ENCODE assay signal across 8 cellular contexts in genomic region chr17:8060274-8060673, GRCh38. TPM values are rescaled to one million over a fixed set of nuclear protein-coding genes. Genes with fewer than 3 reads are reported as not detected.
DNase-seq lines count a peak whose midpoint lies in the region; ATAC-seq and TF ChIP-seq lines count a peak whose summit lies in the region.

No MANE protein-coding gene starts in this region.

- H3K4me1 Mint-ChIP-seq in naive thymus-derived CD4-positive, alpha-beta T cell = peaks cover 0 to 20% (median 6%) of the 10 kb centered on the region in 7 donors

- ATAC-seq in esophagus mucosa (peak; percentile 45), HG03342 (IDR thresholded peaks at IDR 0.05; ENCODE audit: unreplicated experiment) (no peak)
- peak; percentile 47 for ATAC-seq in naive thymus-derived CD4-positive, alpha-beta T cell

- H2AFZ ChIP-seq in GM23248 = no peak overlapping the region

- WGBS in GM23248 (ENCODE audit: low coverage in 1 of 2, low lambda C conversion rate in 2 of 2, missing lambda C conversion rate in 2 of 2), 2 experiments = 2 to 3% methylated on average over 10 of the region's 10 CpGs
- 3 to 5% methylated on average over 7 to 10 of the region's 10 CpGs for WGBS in transverse colon (ENCODE audit: low coverage in 1 of 2), 2 donors

- H3K9me2 ChIP-seq in GM23248 (ENCODE audit: insufficient read depth) = no peaks in the 10 kb centered on the region

- H3K27ac ChIP-seq in GM23248 = no peak overlapping the region
- no peak overlapping the region for H3K27ac ChIP-seq in naive thymus-derived CD4-positive, alpha-beta T cell (ENCODE audit: low read depth, low read length)
- H3K27ac ChIP-seq in transverse colon = no peak overlapping the region

- H3K4me2 ChIP-seq in GM23248 (ENCODE audit: unreplicated experiment) = no peak overlapping the region

- POLR2A ChIA-PET in BJ (lab: Charles Lee) = no interaction called here
- POLR2A ChIA-PET in naive thymus-derived CD4-positive, alpha-beta T cell (lab: Charles Lee) = interaction anchor here (0.8 to 1.0 kb wide), 4 partner anchors 19 to 60 kb away, joined by 3 to 4 read pairs (median 4); no protein-coding TSS in a partner anchor

- H3K4me1 ChIP-seq in GM23248 (ENCODE audit: insufficient read depth) = 0 out of 2 replicates have a peak, but pooled peaks cover 5% of the 10 kb centered on the region
- no peaks in the 10 kb centered on the region for H3K4me1 ChIP-seq in naive thymus-derived CD4-positive, alpha-beta T cell (ENCODE audit: control insufficient read depth in 2 of 2, insufficient read depth in 2 of 2, low read length in 2 of 2)
- H3K4me1 ChIP-seq in transverse colon = peaks cover 0 to 28% (median 8%) of the 10 kb centered on the region in 4 donors

- TF ChIP-seq EP300 in transverse colon (IDR thresholded peaks at IDR 0.05; ENCODE audit: low read depth) = no peak

- H3K9ac ChIP-seq in GM23248 = no peak overlapping the region

- TF ChIP-seq CTCF in BJ (IDR thresholded peaks at IDR 0.05; ENCODE audit: insufficient read depth, low read depth, low read length) (peak; percentile 70), transverse colon (IDR thresholded peaks at IDR 0.05) (peak; percentile 73 to 91 (median 82))

- peaks cover 42 to 81% (median 54%) of the 10 kb centered on the region in 5 donors for H3K27me3 Mint-ChIP-seq in naive thymus-derived CD4-positive, alpha-beta T cell

- no peaks in the 10 kb centered on the region for H3F3A ChIP-seq in GM23248 (ENCODE audit: insufficient read depth)

- no peaks in the 10 kb centered on the region for H4K20me1 ChIP-seq in GM23248 (ENCODE audit: insufficient read depth)

- peak overlapping the region in 1 of 9 donors; percentile 25 for H3K27ac Mint-ChIP-seq in naive thymus-derived CD4-positive, alpha-beta T cell

- in situ Hi-C loops in GM23248 (cut with MboI) = no loop called here
- in situ Hi-C loops in transverse colon (cut with MboI; ENCODE audit: low pct_ligation_motif_present in 1 of 4, low pct_unique_long_range_greater_than_20kb in 1 of 4, low sequenced_read_pairs in 3 of 4) = loop anchor here in 1 of 4 donors (10.0 kb wide), 1 partner anchor 55 kb away; the partner anchor contains the start of gene ALOXE3

- intact Hi-C loops in naive thymus-derived CD4-positive, alpha-beta T cell (cut with micrococcal nuclease) = loop anchor here (1.0 to 10.0 kb wide), 9 partner anchors 13 to 1465 kb away; partner anchors contain the start of genes ALOXE3 (in 1 of the 2) and RPL26 (in 1 of the 2)
- intact Hi-C loops in transverse colon (cut with DNase I; ENCODE audit: low total_unique reads) = no loop called here

- H3K4me3 ChIP-seq in BJ (ENCODE audit: low read depth, low read length) (no peak overlapping the region), GM23248 (no peak overlapping the region), transverse colon (no peak overlapping the region)
- H3K4me3 ChIP-seq in naive thymus-derived CD4-positive, alpha-beta T cell (ENCODE audit: low read length) = no peak overlapping the region

- CTCF ChIA-PET in BJ (lab: Yijun Ruan, JAX) = interaction anchor here (0.5 to 4.7 kb wide), 46 partner anchors 8 to 1019 kb away, joined by 3 to 72 read pairs (median 4); partner anchors contain the start of genes ALOXE3, RNF227, SLC25A35 and WRAP53
- CTCF ChIA-PET in naive thymus-derived CD4-positive, alpha-beta T cell (lab: Charles Lee) = interaction anchor here (0.7 to 10.9 kb wide), 19 partner anchors 14 to 938 kb away, joined by 3 to 122 read pairs (median 4); partner anchors contain the start of gene NAA38

- H3K36me3 ChIP-seq in BJ (ENCODE audit: control insufficient read depth, insufficient read depth, low read length) (no peaks in the 10 kb centered on the region), GM23248 (ENCODE audit: low read depth) (no peaks in the 10 kb centered on the region), transverse colon (no peaks in the 10 kb centered on the region)
- H3K36me3 ChIP-seq in naive thymus-derived CD4-positive, alpha-beta T cell (ENCODE audit: control insufficient read depth in 2 of 3, insufficient read depth in 3 of 3, low read length in 3 of 3) = no peaks in the 10 kb centered on the region

- peak; percentile 8 for DNase-seq in BJ (ENCODE audit: low read depth)
- peak; percentile 84 for DNase-seq in GM23248
- peak; percentile 89 for DNase-seq in NCI-H748 treated with DMSO at 0.1 percent for 48 hours (lab: John Stamatoyannopoulos, UW)
- DNase-seq in activated CD8-positive, alpha-beta memory T cell treated with anti-CD3 and anti-CD28 coated beads, Interleukin-2, amount 50 U/mL, for 4 hours = peak; percentile 54
- DNase-seq in naive thymus-derived CD4-positive, alpha-beta T cell = peak in 8 of 9 donors; percentile 47 to 78 (median 64)
- DNase-seq in transverse colon = peak; percentile 66

- H3K4me3 Mint-ChIP-seq in naive thymus-derived CD4-positive, alpha-beta T cell = no peak overlapping the region

- H3K27me3 ChIP-seq in BJ (ENCODE audit: control insufficient read depth, insufficient read depth, low read length) = peaks cover 40% of the 10 kb centered on the region
- peaks cover 64% of the 10 kb centered on the region for H3K27me3 ChIP-seq in GM23248 (replicated peaks; ENCODE audit: insufficient read depth)
- H3K27me3 ChIP-seq in naive thymus-derived CD4-positive, alpha-beta T cell (ENCODE audit: control insufficient read depth in 2 of 2, insufficient read depth in 2 of 2, low read length in 2 of 2) = peaks cover 3 to 10% of the 10 kb centered on the region in 2 donors
- H3K27me3 ChIP-seq in transverse colon = peaks cover 82% of the 10 kb centered on the region

- H3K9me3 ChIP-seq in GM23248 (ENCODE audit: low read depth) = no peaks in the 10 kb centered on the region
- no peaks in the 10 kb centered on the region for H3K9me3 ChIP-seq in naive thymus-derived CD4-positive, alpha-beta T cell (ENCODE audit: control insufficient read depth in 2 of 3, low read length in 3 of 3)
- no peaks in the 10 kb centered on the region for H3K9me3 ChIP-seq in transverse colon

- H3K36me3 Mint-ChIP-seq in naive thymus-derived CD4-positive, alpha-beta T cell = no peaks in the 10 kb centered on the region

- no peak for TF ChIP-seq POLR2A in transverse colon (IDR thresholded peaks at IDR 0.05)

- H3K9me3 Mint-ChIP-seq in naive thymus-derived CD4-positive, alpha-beta T cell = no peaks in the 10 kb centered on the region

- no peaks in the 10 kb centered on the region for H3K79me2 ChIP-seq in GM23248 (ENCODE audit: insufficient read depth)

RNA-seq across cellular contexts. Expression of gene ALOX15B, which starts 21.4 kb away (rescaled TPM):
- polyA plus RNA-seq in BJ (2011; rRNA removed) (not detected in 2 replicates), GM23248 (2016; fragmentation: Nextera tagmentation; extraction: Ambion mirVana) (not detected in 2 replicates)
- not detected in 2 replicates for polyA minus RNA-seq in BJ (2011; rRNA and poly(A)+ RNA removed)
- not detected in 2 replicates for total RNA-seq in GM23248 (2014; rRNA removed; shearing (Covaris generic))
- total RNA-seq in esophagus mucosa (121 TPM), transverse colon (10 to 100 TPM in 1 of 4 donors, 1 to 10 TPM in 3; 3.3 to 44.4 (median 5.4) TPM)
- under 1 TPM in 1 of 5 experiments, not detected in 4; 0.61 TPM for total RNA-seq in naive thymus-derived CD4-positive, alpha-beta T cell
- not detected for polyA plus RNA-seq in naive thymus-derived CD4-positive, alpha-beta T cell

RNA-seq across cellular contexts. Expression of gene ALOX12B, which starts 27.2 kb away (rescaled TPM):
- polyA plus RNA-seq in BJ (2011; rRNA removed) (not detected in 2 replicates), GM23248 (2016; fragmentation: Nextera tagmentation; extraction: Ambion mirVana) (not detected in 2 replicates)
- polyA minus RNA-seq in BJ (2011; rRNA and poly(A)+ RNA removed) = not detected in 2 replicates
- total RNA-seq in GM23248 (2014; rRNA removed; shearing (Covaris generic)) = not detected in 2 replicates
- total RNA-seq in esophagus mucosa (15.0 TPM), transverse colon (not detected)
- total RNA-seq in naive thymus-derived CD4-positive, alpha-beta T cell = 1 to 10 TPM in 2 of 5 experiments, under 1 TPM in 3; 0.44 to 1.1 (median 0.94) TPM
- polyA plus RNA-seq in naive thymus-derived CD4-positive, alpha-beta T cell = 1 to 10 TPM in 1 of 2 donors, under 1 TPM in 1; 0.78 to 1.0 TPM

RNA-seq across cellular contexts. Expression of gene GUCY2D, which starts 57.9 kb away (rescaled TPM):
- polyA plus RNA-seq in BJ (2011; rRNA removed) (0.01 TPM in 1 of 2 replicates, not detected in the other), GM23248 (2016; fragmentation: Nextera tagmentation; extraction: Ambion mirVana) (0.05 TPM in 1 of 2 replicates, not detected in the other)
- polyA minus RNA-seq in BJ (2011; rRNA and poly(A)+ RNA removed) = not detected in 2 replicates
- total RNA-seq in GM23248 (2014; rRNA removed; shearing (Covaris generic)) = 0.22 and 0.89 TPM in 2 replicates
- total RNA-seq in esophagus mucosa (3.5 TPM), transverse colon (under 1 TPM in 1 of 4 donors, not detected in 3; 0.14 TPM)
- total RNA-seq in naive thymus-derived CD4-positive, alpha-beta T cell = under 1 TPM in 3 of 5 experiments, not detected in 2; 0.07 to 0.32 (median 0.20) TPM
- polyA plus RNA-seq in naive thymus-derived CD4-positive, alpha-beta T cell = under 1 TPM in 1 of 2 donors, not detected in 1; 0.98 TPM

RNA-seq across cellular contexts. Expression of gene ALOXE3, which starts 58.0 kb away (rescaled TPM):
- polyA plus RNA-seq in BJ (2011; rRNA removed) (0.04 and 0.10 TPM in 2 replicates), GM23248 (2016; fragmentation: Nextera tagmentation; extraction: Ambion mirVana) (0.11 and 0.19 TPM in 2 replicates)
- 0.05 TPM in 1 of 2 replicates, not detected in the other for polyA minus RNA-seq in BJ (2011; rRNA and poly(A)+ RNA removed)
- total RNA-seq in GM23248 (2014; rRNA removed; shearing (Covaris generic)) = under 0.01 TPM in 1 of 2 replicates, not detected in the other
- total RNA-seq in esophagus mucosa (4.0 TPM), transverse colon (under 1 TPM in 1 of 4 donors, not detected in 3; 0.79 TPM)
- 1 to 10 TPM in 1 of 5 experiments, under 1 TPM in 3, not detected in 1; 0.22 to 1.6 (median 0.75) TPM for total RNA-seq in naive thymus-derived CD4-positive, alpha-beta T cell
- 1 to 10 TPM in 1 of 2 donors, under 1 TPM in 1; 0.11 to 1.6 TPM for polyA plus RNA-seq in naive thymus-derived CD4-positive, alpha-beta T cell

Comparison
In these comparisons a context has a peak if more than half of its experiments do, and no peak if none do; other contexts are left out.
1. DNase-seq: peak in every context shown above with its lines; median percentile 89 in NCI-H748 treated with DMSO at 0.1 percent for 48 hours; 84 in GM23248; 66 in transverse colon; 64 in naive thymus-derived CD4-positive, alpha-beta T cell; 54 in activated CD8-positive, alpha-beta memory T cell treated with anti-CD3 and anti-CD28 coated beads, Interleukin-2, amount 50 U/mL, for 4 hours; 8 in BJ.